Comparison of ENCODE assay signal across 1 cellular context in the genomic region with DNA sequence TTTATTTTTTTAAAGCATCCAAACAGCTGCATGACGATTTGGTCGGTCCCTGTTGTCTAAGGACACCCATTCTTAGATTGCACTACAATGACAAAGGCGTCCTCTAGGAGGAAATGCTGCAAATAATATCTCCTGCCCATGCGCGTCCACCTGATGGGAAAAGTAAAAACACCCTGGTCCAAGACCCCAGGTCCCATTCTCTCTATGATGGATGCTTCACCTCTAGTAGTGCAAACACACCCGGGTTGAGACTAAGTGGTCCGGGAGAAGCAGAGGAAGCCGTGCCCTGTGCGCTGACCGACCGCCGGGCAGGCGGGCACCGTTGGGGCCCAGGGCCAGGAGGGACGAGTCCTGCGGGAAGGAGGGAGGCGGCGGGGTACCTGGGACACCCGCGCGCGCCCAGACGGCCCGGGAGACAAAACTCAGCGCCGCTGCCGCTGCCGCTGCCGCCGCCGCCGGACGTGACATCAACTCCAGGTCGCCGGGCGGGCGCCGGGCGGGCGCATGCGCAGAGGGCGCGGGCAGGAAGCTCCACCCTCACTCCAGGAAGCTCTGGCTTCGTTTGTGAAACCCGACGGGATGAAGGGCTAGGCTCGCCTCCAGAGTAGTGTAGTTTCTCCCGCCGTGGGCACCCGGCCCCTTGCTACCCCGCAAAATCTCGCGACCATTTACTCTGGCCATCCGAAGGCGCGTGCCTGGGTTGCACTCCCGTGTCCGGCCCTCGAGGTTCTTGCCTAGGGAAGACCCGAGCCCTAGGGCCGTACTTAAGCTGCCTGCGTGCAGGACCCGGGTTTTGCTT.
A peak's percentile ranks its signal among the peaks of the same experiment; 100 is the strongest.
TF ChIP-seq lines count a peak whose summit lies in the region.

TBC1D7 (minus strand) TSS at position 462 of the 799 bp plus-strand sequence. CDS start 1,639 bp downstream, outside the sequence.

TF ChIP-seq in HepG2, 621 proteins besides CTCF, POLR2A, EP300 and RAD21 (continued from another document and continues in another):
- TF ChIP-seq SNAPC4 (CRISPR knock-in tag; IDR thresholded peaks at IDR 0.05), result 0 out of 2 replicates have a peak, but pooled peaks have one; percentile 4
- TF ChIP-seq, protein P1, sequence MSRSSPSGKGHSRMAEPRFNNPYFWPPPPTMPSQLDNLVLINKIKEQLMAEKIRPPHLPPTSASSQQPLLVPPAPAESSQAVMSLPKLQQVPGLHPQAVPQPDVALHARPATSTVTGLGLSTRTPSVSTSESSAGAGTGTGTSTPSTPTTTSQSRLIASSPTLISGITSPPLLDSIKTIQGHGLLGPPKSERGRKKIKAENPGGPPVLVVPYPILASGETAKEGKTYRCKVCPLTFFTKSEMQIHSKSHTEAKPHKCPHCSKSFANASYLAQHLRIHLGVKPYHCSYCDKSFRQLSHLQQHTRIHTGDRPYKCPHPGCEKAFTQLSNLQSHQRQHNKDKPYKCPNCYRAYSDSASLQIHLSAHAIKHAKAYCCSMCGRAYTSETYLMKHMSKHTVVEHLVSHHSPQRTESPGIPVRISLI (CRISPR knock-in tag; IDR thresholded peaks at IDR 0.05; ENCODE audit: borderline replicate concordance), result peak; percentile 6; the same call in 1 of the 2 replicates
- no peak; the same call in 1 of the 2 replicates for TF ChIP-seq ZNF503 (CRISPR knock-in tag; IDR thresholded peaks at IDR 0.05)
- peak; percentile 66; the same call in 1 of the 2 replicates for TF ChIP-seq SNAPC2 (CRISPR knock-in tag; IDR thresholded peaks at IDR 0.05)
- no peak for TF ChIP-seq NFAT5 (CRISPR knock-in tag; IDR thresholded peaks at IDR 0.05)
- no peak for TF ChIP-seq ZNF703 (CRISPR knock-in tag; IDR thresholded peaks at IDR 0.05; ENCODE audit: borderline replicate concordance)
- TF ChIP-seq CBX1 (IDR thresholded peaks at IDR 0.05; ENCODE audit: low read depth), result no peak
- TF ChIP-seq DR1 (CRISPR knock-in tag; IDR thresholded peaks at IDR 0.05), result peak; percentile 13; the same call in 1 of the 2 replicates
- peak; percentile 59 for TF ChIP-seq ZNF331 (CRISPR knock-in tag; IDR thresholded peaks at IDR 0.05)
- no peak for TF ChIP-seq ZNF17 (CRISPR knock-in tag; IDR thresholded peaks at IDR 0.05)
- 0 out of 2 replicates have a peak, but pooled peaks have one; percentile 11 for TF ChIP-seq ZFP36L1 (CRISPR knock-in tag; IDR thresholded peaks at IDR 0.05)
- TF ChIP-seq ZNF549 (CRISPR knock-in tag; IDR thresholded peaks at IDR 0.05), result no peak
- peak; percentile 56; the same call in 1 of the 2 replicates for TF ChIP-seq NKX3-1 (CRISPR knock-in tag; IDR thresholded peaks at IDR 0.05)
- peak; percentile 72; the same call in 1 of the 2 replicates for TF ChIP-seq BRF2 (CRISPR knock-in tag; IDR thresholded peaks at IDR 0.05)
- peak; percentile 79 for TF ChIP-seq SKI (IDR thresholded peaks at IDR 0.05; ENCODE audit: partially characterized antibody)
- TF ChIP-seq TBX2 (CRISPR knock-in tag; IDR thresholded peaks at IDR 0.05; ENCODE audit: borderline replicate concordance), result peak; percentile 72
- TF ChIP-seq ZNF333 (CRISPR knock-in tag; IDR thresholded peaks at IDR 0.05; ENCODE audit: borderline replicate concordance), result 0 out of 2 replicates have a peak, but pooled peaks have one; percentile 47
- TF ChIP-seq MEIS1 (CRISPR knock-in tag; IDR thresholded peaks at IDR 0.05; ENCODE audit: borderline replicate concordance), result peak; percentile 20; the same call in 1 of the 2 replicates
- TF ChIP-seq, protein P2, sequence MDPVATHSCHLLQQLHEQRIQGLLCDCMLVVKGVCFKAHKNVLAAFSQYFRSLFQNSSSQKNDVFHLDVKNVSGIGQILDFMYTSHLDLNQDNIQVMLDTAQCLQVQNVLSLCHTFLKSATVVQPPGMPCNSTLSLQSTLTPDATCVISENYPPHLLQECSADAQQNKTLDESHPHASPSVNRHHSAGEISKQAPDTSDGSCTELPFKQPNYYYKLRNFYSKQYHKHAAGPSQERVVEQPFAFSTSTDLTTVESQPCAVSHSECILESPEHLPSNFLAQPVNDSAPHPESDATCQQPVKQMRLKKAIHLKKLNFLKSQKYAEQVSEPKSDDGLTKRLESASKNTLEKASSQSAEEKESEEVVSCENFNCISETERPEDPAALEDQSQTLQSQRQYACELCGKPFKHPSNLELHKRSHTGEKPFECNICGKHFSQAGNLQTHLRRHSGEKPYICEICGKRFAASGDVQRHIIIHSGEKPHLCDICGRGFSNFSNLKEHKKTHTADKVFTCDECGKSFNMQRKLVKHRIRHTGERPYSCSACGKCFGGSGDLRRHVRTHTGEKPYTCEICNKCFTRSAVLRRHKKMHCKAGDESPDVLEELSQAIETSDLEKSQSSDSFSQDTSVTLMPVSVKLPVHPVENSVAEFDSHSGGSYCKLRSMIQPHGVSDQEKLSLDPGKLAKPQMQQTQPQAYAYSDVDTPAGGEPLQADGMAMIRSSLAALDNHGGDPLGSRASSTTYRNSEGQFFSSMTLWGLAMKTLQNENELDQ (CRISPR knock-in tag; IDR thresholded peaks at IDR 0.05; ENCODE audit: borderline replicate concordance), result no peak
- 0 out of 2 replicates have a peak, but pooled peaks have one; percentile 26 for TF ChIP-seq ZBTB3 (CRISPR knock-in tag; IDR thresholded peaks at IDR 0.05; ENCODE audit: borderline replicate concordance, low read depth)
- no peak for TF ChIP-seq ZNF234 (CRISPR knock-in tag; conservative IDR thresholded peaks at IDR 0.05)
- TF ChIP-seq SMARCC2 (IDR thresholded peaks at IDR 0.05), result no peak
- TF ChIP-seq BCL6 (CRISPR knock-in tag; IDR thresholded peaks at IDR 0.05), result peak; percentile 66; the same call in 1 of the 2 replicates
- no peak; the same call in none of the 2 replicates for TF ChIP-seq KDM4B (CRISPR knock-in tag; IDR thresholded peaks at IDR 0.05)
- TF ChIP-seq SRSF4 (IDR thresholded peaks at IDR 0.05; ENCODE audit: low read depth, low read length, poor library complexity, severe bottlenecking), result no peak
- TF ChIP-seq, protein P3, sequence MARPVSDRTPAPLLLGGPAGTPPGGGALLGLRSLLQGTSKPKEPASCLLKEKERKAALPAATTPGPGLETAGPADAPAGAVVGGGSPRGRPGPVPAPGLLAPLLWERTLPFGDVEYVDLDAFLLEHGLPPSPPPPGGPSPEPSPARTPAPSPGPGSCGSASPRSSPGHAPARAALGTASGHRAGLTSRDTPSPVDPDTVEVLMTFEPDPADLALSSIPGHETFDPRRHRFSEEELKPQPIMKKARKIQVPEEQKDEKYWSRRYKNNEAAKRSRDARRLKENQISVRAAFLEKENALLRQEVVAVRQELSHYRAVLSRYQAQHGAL (CRISPR knock-in tag; IDR thresholded peaks at IDR 0.05; ENCODE audit: not compliant biosample characterization), result no peak
- TF ChIP-seq ZFP36L2 (CRISPR knock-in tag; IDR thresholded peaks at IDR 0.05), result no peak
- TF ChIP-seq ZNF816 (CRISPR knock-in tag; IDR thresholded peaks at IDR 0.05; ENCODE audit: borderline replicate concordance), result 0 out of 2 replicates have a peak, but pooled peaks have one; percentile 57
- no peak for TF ChIP-seq ZNF564 (CRISPR knock-in tag; IDR thresholded peaks at IDR 0.05)
- peak; percentile 91; the same call in 1 of the 2 replicates for TF ChIP-seq ZFP82 (CRISPR knock-in tag; IDR thresholded peaks at IDR 0.05; ENCODE audit: borderline replicate concordance)
- TF ChIP-seq, protein P4, sequence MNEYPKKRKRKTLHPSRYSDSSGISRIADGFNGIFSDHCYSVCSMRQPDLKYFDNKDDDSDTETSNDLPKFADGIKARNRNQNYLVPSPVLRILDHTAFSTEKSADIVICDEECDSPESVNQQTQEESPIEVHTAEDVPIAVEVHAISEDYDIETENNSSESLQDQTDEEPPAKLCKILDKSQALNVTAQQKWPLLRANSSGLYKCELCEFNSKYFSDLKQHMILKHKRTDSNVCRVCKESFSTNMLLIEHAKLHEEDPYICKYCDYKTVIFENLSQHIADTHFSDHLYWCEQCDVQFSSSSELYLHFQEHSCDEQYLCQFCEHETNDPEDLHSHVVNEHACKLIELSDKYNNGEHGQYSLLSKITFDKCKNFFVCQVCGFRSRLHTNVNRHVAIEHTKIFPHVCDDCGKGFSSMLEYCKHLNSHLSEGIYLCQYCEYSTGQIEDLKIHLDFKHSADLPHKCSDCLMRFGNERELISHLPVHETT (CRISPR knock-in tag; conservative IDR thresholded peaks at IDR 0.05), result 0 out of 2 replicates have a peak, but pooled peaks have one; percentile 60
- TF ChIP-seq ARID2 (CRISPR knock-in tag; IDR thresholded peaks at IDR 0.05; ENCODE audit: borderline replicate concordance), result peak; percentile 93; the same call in 1 of the 2 replicates
- TF ChIP-seq PAX8 (CRISPR knock-in tag; IDR thresholded peaks at IDR 0.05; ENCODE audit: borderline replicate concordance), result no peak
- TF ChIP-seq STAG1 (CRISPR knock-in tag; IDR thresholded peaks at IDR 0.05), result peak; percentile 16; the same call in 1 of the 2 replicates
